ENCODE assay signal across 15 cellular contexts in genomic region chr4:74544655-74545361, GRCh38.
DNase-seq lines count a peak whose midpoint lies in the region; ATAC-seq and TF ChIP-seq lines count a peak whose summit lies in the region.
"Had no signal": no experiment of that assay in that cellular context is flagged by ENCODE, and none has a peak within 500 bp of the region (broad histone marks: within the 10 kb centered on the region; RNA-seq: fewer than 3 reads in every experiment).

No MANE protein-coding gene starts in this region.

- H3K36me3 ChIP-seq in Peyer's patch, result no peaks in the 10 kb centered on the region
- H3K36me3 ChIP-seq in mesodermal cell (ENCODE audit: control insufficient read depth, insufficient read depth, low read length), result no peaks in the 10 kb centered on the region
- no peaks in the 10 kb centered on the region for H3K36me3 ChIP-seq in SJCRH30
- H3K36me3 ChIP-seq in right atrium auricular region, result no peaks in the 10 kb centered on the region
- H3K36me3 ChIP-seq in sigmoid colon, result no peaks in the 10 kb centered on the region
- H3K36me3 ChIP-seq: heart left ventricle had no signal

- TF ChIP-seq CTCF in Peyer's patch (IDR thresholded peaks at IDR 0.05), result no peak
- no peak for TF ChIP-seq CTCF in right atrium auricular region (IDR thresholded peaks at IDR 0.05)
- TF ChIP-seq CTCF in sigmoid colon (IDR thresholded peaks at IDR 0.05), result no peak

- H3K27me3 ChIP-seq in Peyer's patch (no peaks in the 10 kb centered on the region), SJCRH30 (no peaks in the 10 kb centered on the region), right atrium auricular region (no peaks in the 10 kb centered on the region), sigmoid colon (no peaks in the 10 kb centered on the region)
- H3K27me3 ChIP-seq: heart left ventricle had no signal

- H3K4me3 ChIP-seq in Peyer's patch (no peak overlapping the region), mesodermal cell (ENCODE audit: extremely low read depth, insufficient read depth, low read length, poor library complexity, severe bottlenecking) (no peak overlapping the region), SJCRH30 (no peak overlapping the region), right atrium auricular region (no peak overlapping the region), sigmoid colon (no peak overlapping the region)
- H3K4me3 ChIP-seq: heart left ventricle had no signal

- peak; percentile 56 for DNase-seq in DMS53 treated with DMSO at 0.1 percent for 48 hours (lab: John Stamatoyannopoulos, UW; ENCODE audit: unreplicated experiment)
- DNase-seq in Peyer's patch, result no peak
- DNase-seq in epithelial cell of prostate (ENCODE audit: low read depth, low spot score), result no peak
- DNase-seq in SJCRH30, result no peak
- no peak for DNase-seq in right atrium auricular region (ENCODE audit: low spot score)
- no peak for DNase-seq in sigmoid colon
- DNase-seq: activated effector memory CD4-positive, alpha-beta T cell treated with Interleukin-2 at 50 U/mL for 16 hours; COR-L47; naive thymus-derived CD4-positive, alpha-beta T cell; NCI-H1930; NCI-H69; posterior cingulate gyrus had no signal

- intact Hi-C loops in sigmoid colon (cut with DNase I), result no loop called here

- H3K4me1 ChIP-seq in Peyer's patch, result peaks cover 0 to 34% (median 2%) of the 10 kb centered on the region in 4 donors
- peaks cover 25% of the 10 kb centered on the region for H3K4me1 ChIP-seq in mesodermal cell (ENCODE audit: control insufficient read depth, insufficient read depth, low read length, poor library complexity, severe bottlenecking)
- no peaks in the 10 kb centered on the region for H3K4me1 ChIP-seq in SJCRH30
- peaks cover 0 to 13% of the 10 kb centered on the region in 2 donors for H3K4me1 ChIP-seq in right atrium auricular region
- H3K4me1 ChIP-seq in sigmoid colon, result peaks cover 0 to 16% (median 13%) of the 10 kb centered on the region in 4 donors

- peak overlapping the region in 3 of 4 donors; percentile 48 to 76 (median 51) for H3K27ac ChIP-seq in Peyer's patch
- H3K27ac ChIP-seq in epithelial cell of prostate, result peak overlapping the region; percentile 94
- H3K27ac ChIP-seq in mesodermal cell (ENCODE audit: low read depth, low read length, severe bottlenecking), result peak overlapping the region; percentile 11
- no peak overlapping the region for H3K27ac ChIP-seq in SJCRH30
- H3K27ac ChIP-seq in right atrium auricular region, result no peak overlapping the region
- peak overlapping the region in 1 of 4 donors; percentile 49 for H3K27ac ChIP-seq in sigmoid colon
- H3K27ac ChIP-seq: heart left ventricle had no signal

- WGBS in mesodermal cell (ENCODE audit: insufficient coverage in 2 of 2), 2 experiments, result no CpG with 5 or more reads among the region's 1 CpG
- WGBS in sigmoid colon, 2 donors, result 36 to 83% methylated on average over 1 of the region's 1 CpG

- no peak for TF ChIP-seq EP300 in sigmoid colon (IDR thresholded peaks at IDR 0.05)

- H3K9me3 ChIP-seq in Peyer's patch, result no peaks in the 10 kb centered on the region
- no peaks in the 10 kb centered on the region for H3K9me3 ChIP-seq in mesodermal cell (ENCODE audit: control insufficient read depth, low read length)
- H3K9me3 ChIP-seq in SJCRH30 (replicated peaks), result 0 out of 2 replicates have a peak, but pooled peaks cover 2% of the 10 kb centered on the region
- H3K9me3 ChIP-seq in right atrium auricular region, result no peaks in the 10 kb centered on the region
- no peaks in the 10 kb centered on the region for H3K9me3 ChIP-seq in sigmoid colon
- H3K9me3 ChIP-seq: heart left ventricle had no signal

- no peak for ATAC-seq in GM19035 (IDR thresholded peaks at IDR 0.05; ENCODE audit: unreplicated experiment)
- ATAC-seq: heart left ventricle; naive thymus-derived CD4-positive, alpha-beta T cell had no signal

- TF ChIP-seq POLR2A in Peyer's patch (IDR thresholded peaks at IDR 0.05) (no peak), sigmoid colon (IDR thresholded peaks at IDR 0.05) (no peak)

Comparison
In these comparisons a context has a peak if more than half of its experiments do, and no peak if none do; other contexts are left out.
1. H3K27ac ChIP-seq: peak in Peyer's patch (3 of 4), epithelial cell of prostate (single experiment) and mesodermal cell (single experiment); none in SJCRH30 (single experiment) and right atrium auricular region (0 of 2).